2 cellular contexts compared by ENCODE assay signal in the genomic region with DNA sequence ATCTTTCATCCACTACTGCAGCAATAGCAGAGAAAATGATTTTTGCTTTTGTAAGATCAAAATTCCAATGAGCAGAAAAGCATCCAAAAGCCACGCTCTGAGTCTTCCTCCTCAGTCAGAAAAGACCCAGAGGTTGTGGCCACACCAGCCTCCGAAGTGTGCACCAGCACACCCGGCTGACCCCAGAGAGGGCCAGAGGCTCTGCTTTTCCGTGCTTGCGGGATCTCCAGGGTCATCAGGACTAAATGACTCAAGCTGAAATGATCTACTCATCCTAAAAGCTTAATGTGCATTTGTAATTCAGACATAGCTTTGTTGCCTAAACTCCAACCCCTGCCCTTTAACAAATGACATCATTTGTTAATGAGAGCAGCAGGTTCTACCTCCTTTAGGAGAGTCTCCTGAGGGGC.
TF ChIP-seq lines count a peak whose summit lies in the region.

No MANE protein-coding gene starts in this region.

TF ChIP-seq in HepG2, 621 proteins besides CTCF, POLR2A, EP300 and RAD21:
- no peak for TF ChIP-seq ZNF703 (CRISPR knock-in tag; IDR thresholded peaks at IDR 0.05; ENCODE audit: borderline replicate concordance)
- TF ChIP-seq ZFP90 (CRISPR knock-in tag; IDR thresholded peaks at IDR 0.05; ENCODE audit: borderline replicate concordance), result no peak
- TF ChIP-seq SKI (IDR thresholded peaks at IDR 0.05; ENCODE audit: partially characterized antibody), result no peak
- TF ChIP-seq, protein P1, sequence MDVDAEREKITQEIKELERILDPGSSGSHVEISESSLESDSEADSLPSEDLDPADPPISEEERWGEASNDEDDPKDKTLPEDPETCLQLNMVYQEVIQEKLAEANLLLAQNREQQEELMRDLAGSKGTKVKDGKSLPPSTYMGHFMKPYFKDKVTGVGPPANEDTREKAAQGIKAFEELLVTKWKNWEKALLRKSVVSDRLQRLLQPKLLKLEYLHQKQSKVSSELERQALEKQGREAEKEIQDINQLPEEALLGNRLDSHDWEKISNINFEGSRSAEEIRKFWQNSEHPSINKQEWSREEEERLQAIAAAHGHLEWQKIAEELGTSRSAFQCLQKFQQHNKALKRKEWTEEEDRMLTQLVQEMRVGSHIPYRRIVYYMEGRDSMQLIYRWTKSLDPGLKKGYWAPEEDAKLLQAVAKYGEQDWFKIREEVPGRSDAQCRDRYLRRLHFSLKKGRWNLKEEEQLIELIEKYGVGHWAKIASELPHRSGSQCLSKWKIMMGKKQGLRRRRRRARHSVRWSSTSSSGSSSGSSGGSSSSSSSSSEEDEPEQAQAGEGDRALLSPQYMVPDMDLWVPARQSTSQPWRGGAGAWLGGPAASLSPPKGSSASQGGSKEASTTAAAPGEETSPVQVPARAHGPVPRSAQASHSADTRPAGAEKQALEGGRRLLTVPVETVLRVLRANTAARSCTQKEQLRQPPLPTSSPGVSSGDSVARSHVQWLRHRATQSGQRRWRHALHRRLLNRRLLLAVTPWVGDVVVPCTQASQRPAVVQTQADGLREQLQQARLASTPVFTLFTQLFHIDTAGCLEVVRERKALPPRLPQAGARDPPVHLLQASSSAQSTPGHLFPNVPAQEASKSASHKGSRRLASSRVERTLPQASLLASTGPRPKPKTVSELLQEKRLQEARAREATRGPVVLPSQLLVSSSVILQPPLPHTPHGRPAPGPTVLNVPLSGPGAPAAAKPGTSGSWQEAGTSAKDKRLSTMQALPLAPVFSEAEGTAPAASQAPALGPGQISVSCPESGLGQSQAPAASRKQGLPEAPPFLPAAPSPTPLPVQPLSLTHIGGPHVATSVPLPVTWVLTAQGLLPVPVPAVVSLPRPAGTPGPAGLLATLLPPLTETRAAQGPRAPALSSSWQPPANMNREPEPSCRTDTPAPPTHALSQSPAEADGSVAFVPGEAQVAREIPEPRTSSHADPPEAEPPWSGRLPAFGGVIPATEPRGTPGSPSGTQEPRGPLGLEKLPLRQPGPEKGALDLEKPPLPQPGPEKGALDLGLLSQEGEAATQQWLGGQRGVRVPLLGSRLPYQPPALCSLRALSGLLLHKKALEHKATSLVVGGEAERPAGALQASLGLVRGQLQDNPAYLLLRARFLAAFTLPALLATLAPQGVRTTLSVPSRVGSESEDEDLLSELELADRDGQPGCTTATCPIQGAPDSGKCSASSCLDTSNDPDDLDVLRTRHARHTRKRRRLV (CRISPR knock-in tag; IDR thresholded peaks at IDR 0.05), result no peak
- peak; percentile 63 for TF ChIP-seq ATF7 (IDR thresholded peaks at IDR 0.05)
- TF ChIP-seq ATF7 (CRISPR knock-in tag; IDR thresholded peaks at IDR 0.05), result no peak
- TF ChIP-seq AHR (CRISPR knock-in tag; IDR thresholded peaks at IDR 0.05), result no peak

TF ChIP-seq in SK-N-SH, 30 proteins besides CTCF, POLR2A, EP300 and RAD21:
- no peak for TF ChIP-seq FOXJ3 (CRISPR knock-in tag; IDR thresholded peaks at IDR 0.05)
- TF ChIP-seq MXI1 (IDR thresholded peaks at IDR 0.05; ENCODE audit: low read depth, low read length), result no peak
- TF ChIP-seq, protein P2, sequence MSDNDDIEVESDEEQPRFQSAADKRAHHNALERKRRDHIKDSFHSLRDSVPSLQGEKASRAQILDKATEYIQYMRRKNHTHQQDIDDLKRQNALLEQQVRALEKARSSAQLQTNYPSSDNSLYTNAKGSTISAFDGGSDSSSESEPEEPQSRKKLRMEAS (IDR thresholded peaks at IDR 0.05; ENCODE audit: low read depth), result no peak
- no peak for TF ChIP-seq CHD2 (IDR thresholded peaks at IDR 0.05; ENCODE audit: low read length, partially characterized antibody)
- TF ChIP-seq POLR2AphosphoS5 (IDR thresholded peaks at IDR 0.05; ENCODE audit: low read depth, low read length), result no peak
- TF ChIP-seq RFX5 (IDR thresholded peaks at IDR 0.05; ENCODE audit: low read length), result no peak
- TF ChIP-seq FOSL2 (IDR thresholded peaks at IDR 0.05; ENCODE audit: borderline replicate concordance, low read depth), result no peak
- no peak for TF ChIP-seq JUND (IDR thresholded peaks at IDR 0.05)
- TF ChIP-seq TCF12 (IDR thresholded peaks at IDR 0.05), result no peak
- TF ChIP-seq TAF1 (IDR thresholded peaks at IDR 0.05; ENCODE audit: borderline replicate concordance, low read depth, low read length), result no peak
- no peak for TF ChIP-seq FOXM1 (IDR thresholded peaks at IDR 0.05; ENCODE audit: low read depth)
- no peak for TF ChIP-seq NRF1 (IDR thresholded peaks at IDR 0.05; ENCODE audit: low read depth, low read length)
- TF ChIP-seq YY1 (IDR thresholded peaks at IDR 0.05; ENCODE audit: low read depth), result no peak
- no peak for TF ChIP-seq NFIC (IDR thresholded peaks at IDR 0.05; ENCODE audit: borderline replicate concordance)
- TF ChIP-seq MEF2A (IDR thresholded peaks at IDR 0.05; ENCODE audit: borderline replicate concordance, low read depth), result no peak
- TF ChIP-seq, protein P3, sequence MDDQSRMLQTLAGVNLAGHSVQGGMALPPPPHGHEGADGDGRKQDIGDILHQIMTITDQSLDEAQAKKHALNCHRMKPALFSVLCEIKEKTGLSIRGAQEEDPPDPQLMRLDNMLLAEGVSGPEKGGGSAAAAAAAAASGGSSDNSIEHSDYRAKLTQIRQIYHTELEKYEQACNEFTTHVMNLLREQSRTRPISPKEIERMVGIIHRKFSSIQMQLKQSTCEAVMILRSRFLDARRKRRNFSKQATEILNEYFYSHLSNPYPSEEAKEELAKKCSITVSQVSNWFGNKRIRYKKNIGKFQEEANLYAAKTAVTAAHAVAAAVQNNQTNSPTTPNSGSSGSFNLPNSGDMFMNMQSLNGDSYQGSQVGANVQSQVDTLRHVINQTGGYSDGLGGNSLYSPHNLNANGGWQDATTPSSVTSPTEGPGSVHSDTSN (IDR thresholded peaks at IDR 0.05), result no peak
